10 cellular contexts compared by ENCODE assay signal in genomic region chr22:36323855-36324331, GRCh38.
DNase-seq lines count a peak whose midpoint lies in the region; ATAC-seq, FAIRE-seq and TF ChIP-seq lines count a peak whose summit lies in the region.
"Had no signal": no experiment of that assay in that cellular context is flagged by ENCODE, and none has a peak within 500 bp of the region (broad histone marks: within the 10 kb centered on the region; RNA-seq: fewer than 3 reads in every experiment).

No MANE protein-coding gene starts in this region.

- intact Hi-C loops in mammary epithelial cell (cut with micrococcal nuclease): no loop called here
- intact Hi-C loops in HepG2 (cut with micrococcal nuclease; ENCODE audit: unreplicated experiment): no loop called here

- H3K27ac ChIP-seq in GM23248: peak overlapping the region; percentile 90
- H3K27ac ChIP-seq in mammary epithelial cell (ENCODE audit: insufficient read depth, low read depth, low read length): peak overlapping the region; percentile 88
- no peak overlapping the region for H3K27ac ChIP-seq in HepG2 (ENCODE audit: extremely low read length, insufficient read depth, low read length)
- peak overlapping the region; percentile 49 to 94 for H3K27ac ChIP-seq in small intestine (ENCODE audit: low read depth in 1 of 2, low read length in 1 of 2)

- no peak for ATAC-seq in HepG2
- no peak for ATAC-seq in GM21390 (IDR thresholded peaks at IDR 0.05; ENCODE audit: unreplicated experiment)

- BruUV-seq in mammary epithelial cell (replicated peaks; lab: Mats Ljungman, UMichigan) (no TSS peak), HepG2 (replicated peaks; lab: Mats Ljungman, UMichigan) (no TSS peak)

- H3K4me1 ChIP-seq in GM23248 (ENCODE audit: insufficient read depth) (peaks cover 37% of the 10 kb centered on the region), mammary epithelial cell (ENCODE audit: insufficient read depth, low read length) (peaks cover 56% of the 10 kb centered on the region), HepG2 (ENCODE audit: insufficient read depth, low read length) (peaks cover 22% of the 10 kb centered on the region), small intestine (ENCODE audit: control insufficient read depth in 2 of 2, insufficient read depth in 1 of 2, low read depth in 1 of 2, low read length in 1 of 2) (peaks cover 0 to 2% of the 10 kb centered on the region in 2 donors)

- no peaks in the 10 kb centered on the region for H4K20me1 ChIP-seq in GM23248 (ENCODE audit: insufficient read depth)
- no peaks in the 10 kb centered on the region for H4K20me1 ChIP-seq in mammary epithelial cell (ENCODE audit: insufficient read depth, low read length)
- H4K20me1 ChIP-seq in HepG2 (ENCODE audit: insufficient read depth, low read length): no peaks in the 10 kb centered on the region

- H3K27me3 ChIP-seq in GM23248 (replicated peaks; ENCODE audit: insufficient read depth): no peaks in the 10 kb centered on the region
- H3K27me3 ChIP-seq in mammary epithelial cell (ENCODE audit: insufficient read depth, low read length): no peaks in the 10 kb centered on the region
- H3K27me3 ChIP-seq in HepG2 (ENCODE audit: control insufficient read depth in 1 of 2, insufficient read depth in 2 of 2, low read length in 2 of 2): no peaks in the 10 kb centered on the region
- H3K27me3 ChIP-seq in small intestine (ENCODE audit: control insufficient read depth in 2 of 2, insufficient read depth in 2 of 2, low read length in 2 of 2): no peaks in the 10 kb centered on the region

- dilution Hi-C loops in mammary epithelial cell (cut with HindIII; ENCODE audit: low sequenced_read_pairs): no loop called here

- in situ Hi-C loops in GM23248 (cut with MboI): no loop called here
- in situ Hi-C loops in mammary epithelial cell (cut with MboI; ENCODE audit: low sequenced_read_pairs in 2 of 2): no loop called here
- in situ Hi-C loops in HepG2 (cut with HindIII; ENCODE audit: extremely low pct_ligation_motif_present, low pct_unique_long_range_greater_than_20kb): no loop called here

- H3K36me3 ChIP-seq in GM23248 (ENCODE audit: low read depth) (peaks cover 53% of the 10 kb centered on the region), mammary epithelial cell (ENCODE audit: insufficient read depth, low read length) (peaks cover 70% of the 10 kb centered on the region), HepG2 (replicated peaks in 1 of 2; ENCODE audit: control insufficient read depth in 1 of 2, insufficient read depth in 2 of 2, low read length in 2 of 2) (peaks cover 62 to 99% of the 10 kb centered on the region in 2 experiments), small intestine (ENCODE audit: control insufficient read depth in 2 of 2, insufficient read depth in 2 of 2, low read length in 2 of 2) (peaks cover 26 to 37% of the 10 kb centered on the region in 2 donors)

- DNase-seq in GM23248 (peak; percentile 83), mammary epithelial cell (no peak), HepG2 (ENCODE audit: low spot score) (no peak), small intestine (no peak), NCI-H146 treated with DMSO at 0.1 percent for 48 hours (lab: John Stamatoyannopoulos, UW; ENCODE audit: unreplicated experiment) (no peak), DMS79 treated with DMSO at 0.1 percent for 48 hours (lab: John Stamatoyannopoulos, UW) (no peak)
- DNase-seq in activated CD4-positive, alpha-beta T cell treated with anti-CD3 and anti-CD28 coated beads, Interleukin-2, amount 50 U/mL, for 4 hours: no peak
- DNase-seq: activated T-cell treated with anti-CD3 and anti-CD28 coated beads, Interleukin-2, amount 50 U/mL, for 1 hour; CD8-positive, alpha-beta memory T cell had no signal

- TF ChIP-seq RAD21 in HepG2 (CRISPR knock-in tag; IDR thresholded peaks at IDR 0.05): no peak

- TF ChIP-seq POLR2A in HepG2 (IDR thresholded peaks at IDR 0.05; ENCODE audit: insufficient read depth in 1 of 2, low read depth in 2 of 2, low read length in 2 of 2): no peak

- no peak overlapping the region for H3K4me3 ChIP-seq in GM23248
- H3K4me3 ChIP-seq in mammary epithelial cell (replicated peaks in 1 of 3; ENCODE audit: insufficient read depth in 1 of 3, low read depth in 2 of 3, low read length in 3 of 3): no peak overlapping the region
- no peak overlapping the region for H3K4me3 ChIP-seq in HepG2 (replicated peaks in 1 of 3; ENCODE audit: insufficient read depth in 1 of 3, low read depth in 2 of 3, low read length in 3 of 3)
- H3K4me3 ChIP-seq in small intestine (ENCODE audit: low read depth in 1 of 2, low read length in 2 of 2): no peak overlapping the region

- TF ChIP-seq CTCF in mammary epithelial cell (conservative IDR thresholded peaks at IDR 0.05 in 1 of 2, IDR thresholded peaks at IDR 0.05 in 1 of 2; ENCODE audit: extremely low read depth in 1 of 2, insufficient read depth in 1 of 2, low read depth in 1 of 2, low read length in 2 of 2): no peak
- TF ChIP-seq CTCF in HepG2 (CRISPR knock-in tag; IDR thresholded peaks at IDR 0.05): no peak

- H3K4me2 ChIP-seq in GM23248 (ENCODE audit: unreplicated experiment): peak overlapping the region; percentile 39
- no peak overlapping the region for H3K4me2 ChIP-seq in mammary epithelial cell (ENCODE audit: insufficient read depth, low read depth, low read length)
- H3K4me2 ChIP-seq in HepG2 (ENCODE audit: low read depth, low read length): no peak overlapping the region

- FAIRE-seq in HepG2 (lab: Jason Lieb, UNC): no peak
- FAIRE-seq in small intestine (lab: Jason Lieb, UNC): no peak

- no peak overlapping the region for H2AFZ ChIP-seq in GM23248
- no peak overlapping the region for H2AFZ ChIP-seq in mammary epithelial cell (ENCODE audit: low read depth, low read length)
- H2AFZ ChIP-seq in HepG2 (ENCODE audit: low read length): no peak overlapping the region

- H3K9me2 ChIP-seq in GM23248 (ENCODE audit: insufficient read depth): no peaks in the 10 kb centered on the region

- H3K9me3 ChIP-seq in GM23248 (ENCODE audit: low read depth) (no peaks in the 10 kb centered on the region), mammary epithelial cell (replicated peaks; ENCODE audit: insufficient read depth, low read length) (no peaks in the 10 kb centered on the region), HepG2 (ENCODE audit: low read length) (no peaks in the 10 kb centered on the region), small intestine (ENCODE audit: control insufficient read depth, low read depth) (no peaks in the 10 kb centered on the region)

- POLR2A ChIA-PET in HepG2 (lab: Yijun Ruan, JAX): interaction anchor here (0.7 kb wide), 1 partner anchor 28 kb away, joined by 3 read pairs; no protein-coding TSS in a partner anchor

- H3F3A ChIP-seq in GM23248 (ENCODE audit: insufficient read depth): peaks cover 66% of the 10 kb centered on the region

- no peak for TF ChIP-seq EP300 in HepG2 (IDR thresholded peaks at IDR 0.05; ENCODE audit: low read depth in 2 of 2, low read length in 2 of 2)
- no peak for TF ChIP-seq EP300 in HepG2 (CRISPR knock-in tag; IDR thresholded peaks at IDR 0.05; ENCODE audit: borderline replicate concordance)

- CTCF ChIA-PET in mammary epithelial cell (lab: Charles Lee; ENCODE audit: low non-redundant PET): interaction anchor here (0.7 kb wide), 1 partner anchor 147 kb away, joined by 4 read pairs; no protein-coding TSS in a partner anchor
- CTCF ChIA-PET in HepG2 (lab: Yijun Ruan, JAX; ENCODE audit: low intra/inter-chr PET ratio, low total read pairs): no interaction called here

- H3K79me2 ChIP-seq in GM23248 (ENCODE audit: insufficient read depth) (peaks cover 100% of the 10 kb centered on the region), mammary epithelial cell (ENCODE audit: insufficient read depth, low read length) (peaks cover 98% of the 10 kb centered on the region), HepG2 (ENCODE audit: insufficient read depth, low read length) (peaks cover 13% of the 10 kb centered on the region)

- H3K9ac ChIP-seq in GM23248 (peak overlapping the region; percentile 76), mammary epithelial cell (ENCODE audit: insufficient read depth, low read length) (peak overlapping the region; percentile 34), HepG2 (ENCODE audit: insufficient read depth, low read depth, low read length) (no peak overlapping the region)

- 12 to 16% methylated on average over 21 of the region's 21 CpGs for WGBS in GM23248 (ENCODE audit: low coverage in 1 of 2, low lambda C conversion rate in 2 of 2, missing lambda C conversion rate in 2 of 2), 2 experiments
- WGBS in mammary epithelial cell (ENCODE audit: low coverage, missing lambda C conversion rate): 50% methylated on average over 13 of the region's 21 CpGs
- WGBS in HepG2 (ENCODE audit: low lambda C conversion rate): 95% methylated on average over 19 of the region's 21 CpGs
- 70 to 90% (median 88%) methylated on average over 21 of the region's 21 CpGs for WGBS in small intestine, 3 donors

TF ChIP-seq in HepG2, 621 proteins besides CTCF, POLR2A, EP300 and RAD21 (continues in another document):
- no peak for TF ChIP-seq ZNF530 (CRISPR knock-in tag; IDR thresholded peaks at IDR 0.05; ENCODE audit: low read depth)
